8 cellular contexts compared by ENCODE assay signal in the genomic region with DNA sequence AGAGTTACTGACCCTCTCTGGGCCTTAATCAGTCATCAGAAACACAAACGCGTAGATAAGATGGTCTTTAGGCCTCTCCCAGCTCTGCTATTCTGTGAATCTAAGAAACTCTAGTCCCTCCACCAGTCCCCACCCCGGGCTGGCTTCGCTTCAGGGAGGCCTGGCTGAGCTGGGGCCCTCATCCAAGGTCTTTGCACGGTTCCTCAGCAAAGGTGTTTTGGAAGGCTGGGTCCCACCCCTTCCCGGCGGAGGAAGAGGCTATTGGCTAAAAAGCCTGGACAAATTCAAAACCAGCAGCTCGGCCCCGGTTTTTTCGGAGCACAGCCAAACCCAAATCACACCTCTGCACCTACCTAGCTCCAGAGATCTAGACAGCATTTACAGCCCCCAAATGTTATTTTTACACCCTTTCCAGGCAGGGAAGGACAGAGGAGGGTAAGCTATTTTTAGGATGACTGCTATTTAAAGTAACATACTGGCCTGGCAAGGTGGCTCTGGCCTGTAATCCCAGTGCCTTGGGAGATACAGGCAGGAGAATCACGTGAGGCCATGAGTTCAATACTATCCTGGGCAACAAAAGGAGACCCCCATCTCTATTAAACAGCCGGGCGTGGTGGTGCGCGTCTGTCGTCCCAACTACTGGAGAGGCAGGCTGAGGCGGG.
DNase-seq lines count a peak whose midpoint lies in the region; ATAC-seq and TF ChIP-seq lines count a peak whose summit lies in the region.

No MANE protein-coding gene starts in this region.

- H4K20me1 ChIP-seq in Loucy (ENCODE audit: insufficient read depth, low read length, poor library complexity, severe bottlenecking) = no peaks in the 10 kb centered on the region

- H3K4me1 ChIP-seq in Loucy (ENCODE audit: insufficient read depth, low read length, poor library complexity, severe bottlenecking) = peaks cover 5% of the 10 kb centered on the region
- H3K4me1 ChIP-seq in muscle layer of duodenum (ENCODE audit: control insufficient read depth in 1 of 2, insufficient read depth in 2 of 2, low read length in 2 of 2) = peaks cover 0 to 13% of the 10 kb centered on the region in 2 donors

- no peak for ATAC-seq in effector memory CD8-positive, alpha-beta T cell (replicated peaks)
- no peak for ATAC-seq in GM18505 (IDR thresholded peaks at IDR 0.05; ENCODE audit: unreplicated experiment)

- TF ChIP-seq POLR2A in GM18505 (IDR thresholded peaks at IDR 0.05; ENCODE audit: borderline replicate concordance, extremely low read depth, insufficient read depth, insufficient read length) = no peak

- peaks cover 3 to 4% of the 10 kb centered on the region in 2 donors for H3K4me1 Mint-ChIP-seq in effector memory CD8-positive, alpha-beta T cell (ENCODE audit: low read depth in 2 of 2)

- H2AFZ ChIP-seq in Loucy (ENCODE audit: low read length) = peak overlapping the region; percentile 81

- H3K9me3 ChIP-seq in Loucy (ENCODE audit: insufficient read depth, low read depth, low read length) (no peaks in the 10 kb centered on the region), muscle layer of duodenum (ENCODE audit: control insufficient read depth in 1 of 2, low read length in 2 of 2) (no peaks in the 10 kb centered on the region)

- H3K4me3 ChIP-seq in Loucy (ENCODE audit: low read length, poor library complexity, severe bottlenecking) (peak overlapping the region; percentile 81), muscle layer of duodenum (ENCODE audit: low read depth in 1 of 2, low read length in 2 of 2) (peak overlapping the region; percentile 60 to 73)

- no peaks in the 10 kb centered on the region for H3K79me2 ChIP-seq in Loucy (ENCODE audit: insufficient read depth, low read length)

- no peak for DNase-seq in effector memory CD8-positive, alpha-beta T cell
- no peak for DNase-seq in SKM-1 treated with dmso at 0.1 percent for 144 hours (lab: John Stamatoyannopoulos, UW; ENCODE audit: unreplicated experiment)
- no peak for DNase-seq in NCI-H82 treated with DMSO at 0.1 percent for 48 hours (lab: John Stamatoyannopoulos, UW; ENCODE audit: unreplicated experiment)
- DNase-seq in NCI-H146 (lab: John Stamatoyannopoulos, UW) = no peak

- H3K4me3 Mint-ChIP-seq in effector memory CD8-positive, alpha-beta T cell = peak overlapping the region; percentile 96

- peak overlapping the region; percentile 71 for H3K4me2 ChIP-seq in Loucy (ENCODE audit: low read depth, low read length, poor library complexity, severe bottlenecking)

- H3K36me3 ChIP-seq in Loucy (ENCODE audit: insufficient read depth, low read length) (no peaks in the 10 kb centered on the region), muscle layer of duodenum (ENCODE audit: control insufficient read depth in 1 of 2, insufficient read depth in 2 of 2, low read length in 2 of 2) (no peaks in the 10 kb centered on the region)

- H3K27me3 Mint-ChIP-seq in effector memory CD8-positive, alpha-beta T cell = peaks cover 0 to 5% of the 10 kb centered on the region in 2 donors

- H3K27me3 ChIP-seq in Loucy (ENCODE audit: insufficient read depth, low read length, poor library complexity, severe bottlenecking) = no peaks in the 10 kb centered on the region
- no peaks in the 10 kb centered on the region for H3K27me3 ChIP-seq in muscle layer of duodenum (ENCODE audit: low read depth, low read length)

- H3F3A ChIP-seq in Loucy (ENCODE audit: low read depth) = no peaks in the 10 kb centered on the region

- peaks cover 7% of the 10 kb centered on the region for H3K36me3 Mint-ChIP-seq in effector memory CD8-positive, alpha-beta T cell (ENCODE audit: insufficient read depth)

- H3K9ac ChIP-seq in Loucy (ENCODE audit: low read depth, low read length, poor library complexity, severe bottlenecking) = peak overlapping the region; percentile 67

- H3K27ac ChIP-seq in C4-2B (peak overlapping the region; percentile 84), muscle layer of duodenum (ENCODE audit: low read length) (peak overlapping the region; percentile 8)

- H3K9me3 Mint-ChIP-seq in effector memory CD8-positive, alpha-beta T cell = no peaks in the 10 kb centered on the region

- no peaks in the 10 kb centered on the region for H3K9me2 ChIP-seq in Loucy (replicated peaks; ENCODE audit: low read depth, low read length)

- TF ChIP-seq CTCF in C4-2B (conservative IDR thresholded peaks at IDR 0.05) (no peak), Loucy (conservative IDR thresholded peaks at IDR 0.05; ENCODE audit: low read length) (no peak)

- no peak overlapping the region for H3K27ac Mint-ChIP-seq in effector memory CD8-positive, alpha-beta T cell
